Comparison of ENCODE assay signal across 28 cellular contexts in the genomic region with DNA sequence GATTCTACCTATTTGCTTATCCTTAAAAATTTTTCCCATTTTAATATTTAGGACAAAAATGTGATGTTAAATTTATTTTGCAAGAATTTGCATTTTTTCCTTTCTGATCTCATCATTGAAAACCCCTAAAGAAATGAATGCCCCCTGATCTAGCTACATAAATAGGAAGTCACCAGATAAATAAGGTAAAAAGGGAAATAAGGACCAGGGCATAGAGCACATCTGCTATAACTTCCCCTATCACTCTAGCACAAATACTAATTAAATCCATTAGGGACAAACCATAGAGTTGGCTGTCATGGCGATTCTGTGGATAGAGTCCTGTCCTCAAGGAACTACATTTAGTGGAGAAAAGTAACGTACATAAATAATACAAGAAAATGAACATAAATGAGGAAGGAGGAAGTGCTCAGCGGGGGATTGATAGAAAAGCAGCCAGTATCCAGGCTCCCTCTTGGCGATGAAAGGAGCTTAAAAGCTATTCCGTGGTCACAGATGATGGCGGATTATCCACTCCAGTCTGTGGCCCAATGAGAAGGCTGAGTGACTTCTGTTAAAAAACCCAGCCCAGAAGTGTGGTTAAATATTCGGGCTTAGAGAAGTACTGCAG.
"Had no signal": no experiment of that assay in that cellular context is flagged by ENCODE, and none has a peak within 500 bp of the region (broad histone marks: within the 10 kb centered on the region; RNA-seq: fewer than 3 reads in every experiment).

No MANE protein-coding gene starts in this region.

- H3K27ac Mint-ChIP-seq: activated CD4-positive, alpha-beta T cell treated with anti-CD3 and anti-CD28 coated beads, Interleukin-2, amount 10 ng/mL, durations not matched to agents 7 days and 5 days; activated CD8-positive, alpha-beta memory T cell treated with anti-CD3 and anti-CD28 coated beads, Interleukin-2, amount 10 ng/mL, durations not matched to agents 7 days and 5 days; activated CD8-positive, alpha-beta T cell treated with anti-CD3 and anti-CD28 coated beads for 36 hours; activated naive CD4-positive, alpha-beta T cell treated with anti-CD3 and anti-CD28 coated beads, Interleukin-2, amount 50 U/mL, for 24 hours; mesothelial cell of epicardium; natural killer cell treated with Interleukin-12 subunit alpha and Interleukin-12 subunit beta and Interleukin-15 and Interleukin-18, amount 100 ng/mL, for 72 hours; progenitor cell of endocrine pancreas had no signal

- ATAC-seq: activated CD8-positive, alpha-beta memory T cell treated with anti-CD3 and anti-CD28 coated beads, Interleukin-2, amount 10 ng/mL, durations not matched to agents 7 days and 5 days; activated CD8-positive, alpha-beta T cell treated with anti-CD3 and anti-CD28 coated beads for 36 hours; foreskin keratinocyte; lower lobe of right lung; natural killer cell treated with Interleukin-12 subunit alpha and Interleukin-12 subunit beta and Interleukin-15 and Interleukin-18, amount 100 ng/mL, for 72 hours had no signal

- DNase-seq: activated CD4-positive, alpha-beta T cell treated with anti-CD3 and anti-CD28 coated beads, Interleukin-2, amount 10 ng/mL, durations not matched to agents 7 days and 5 days; activated CD4-positive, CD25-positive, alpha-beta regulatory T cell treated with anti-CD3 and anti-CD28 coated beads, Interleukin-2, amount 50 U/mL, for 72 hours; activated CD8-positive, alpha-beta memory T cell treated with anti-CD3 and anti-CD28 coated beads, Interleukin-2, amount 10 ng/mL, durations not matched to agents 7 days and 5 days; activated CD8-positive, alpha-beta T cell treated with anti-CD3 and anti-CD28 coated beads for 36 hours; activated gamma-delta T cell treated with Interleukin-2 at 50 U/mL for 16 hours; activated T-cell treated with anti-CD3 and anti-CD28 coated beads for 4 hours; adrenal gland; central memory CD4-positive, alpha-beta T cell; dermis blood vessel endothelial cell; effector CD8-positive, alpha-beta T cell; foreskin keratinocyte; kidney; lower lobe of right lung; retina; sigmoid colon; stimulated activated CD4-positive, alpha-beta T cell treated with anti-CD3 and anti-CD28 coated beads, Interleukin-2, amount 100 ng/mL, for 48 hours; stimulated activated CD8-positive, alpha-beta memory T cell treated with anti-CD3 and anti-CD28 coated beads, Interleukin-4, amount 100 ng/mL, for 48 hours; stimulated activated naive CD4-positive, alpha-beta T cell; T-helper 9 cell; testis; trophoblast cell had no signal

- H3K4me1 ChIP-seq: adrenal gland, foreskin keratinocyte, lower lobe of right lung, sigmoid colon, testis, vagina had no signal

- H3K4me3 ChIP-seq: adrenal gland, lower lobe of right lung, sigmoid colon, smooth muscle cell, testis, vagina had no signal

- H3K36me3 ChIP-seq: adrenal gland, lower lobe of right lung, sigmoid colon, vagina had no signal

- H3K27me3 ChIP-seq: adrenal gland, sigmoid colon, testis, vagina had no signal

- H3K27ac ChIP-seq: adrenal gland, foreskin keratinocyte, lower lobe of right lung, sigmoid colon, testis, vagina, VCaP had no signal

- H3K4me3 Mint-ChIP-seq: activated CD4-positive, alpha-beta T cell treated with anti-CD3 and anti-CD28 coated beads, Interleukin-2, amount 10 ng/mL, durations not matched to agents 7 days and 5 days; activated CD8-positive, alpha-beta memory T cell treated with anti-CD3 and anti-CD28 coated beads, Interleukin-2, amount 10 ng/mL, durations not matched to agents 7 days and 5 days; activated CD8-positive, alpha-beta T cell treated with anti-CD3 and anti-CD28 coated beads for 36 hours; activated naive CD4-positive, alpha-beta T cell treated with anti-CD3 and anti-CD28 coated beads, Interleukin-2, amount 50 U/mL, for 24 hours; mesothelial cell of epicardium; natural killer cell treated with Interleukin-12 subunit alpha and Interleukin-12 subunit beta and Interleukin-15 and Interleukin-18, amount 100 ng/mL, for 72 hours had no signal

- H3K4me2 ChIP-seq: smooth muscle cell had no signal

- H3K27me3 Mint-ChIP-seq: activated CD4-positive, alpha-beta T cell treated with anti-CD3 and anti-CD28 coated beads, Interleukin-2, amount 10 ng/mL, durations not matched to agents 7 days and 5 days; activated CD8-positive, alpha-beta memory T cell treated with anti-CD3 and anti-CD28 coated beads, Interleukin-2, amount 10 ng/mL, durations not matched to agents 7 days and 5 days; activated CD8-positive, alpha-beta T cell treated with anti-CD3 and anti-CD28 coated beads for 36 hours; activated naive CD4-positive, alpha-beta T cell treated with anti-CD3 and anti-CD28 coated beads, Interleukin-2, amount 50 U/mL, for 24 hours had no signal
